9 cellular contexts compared by ENCODE assay signal in the genomic region with DNA sequence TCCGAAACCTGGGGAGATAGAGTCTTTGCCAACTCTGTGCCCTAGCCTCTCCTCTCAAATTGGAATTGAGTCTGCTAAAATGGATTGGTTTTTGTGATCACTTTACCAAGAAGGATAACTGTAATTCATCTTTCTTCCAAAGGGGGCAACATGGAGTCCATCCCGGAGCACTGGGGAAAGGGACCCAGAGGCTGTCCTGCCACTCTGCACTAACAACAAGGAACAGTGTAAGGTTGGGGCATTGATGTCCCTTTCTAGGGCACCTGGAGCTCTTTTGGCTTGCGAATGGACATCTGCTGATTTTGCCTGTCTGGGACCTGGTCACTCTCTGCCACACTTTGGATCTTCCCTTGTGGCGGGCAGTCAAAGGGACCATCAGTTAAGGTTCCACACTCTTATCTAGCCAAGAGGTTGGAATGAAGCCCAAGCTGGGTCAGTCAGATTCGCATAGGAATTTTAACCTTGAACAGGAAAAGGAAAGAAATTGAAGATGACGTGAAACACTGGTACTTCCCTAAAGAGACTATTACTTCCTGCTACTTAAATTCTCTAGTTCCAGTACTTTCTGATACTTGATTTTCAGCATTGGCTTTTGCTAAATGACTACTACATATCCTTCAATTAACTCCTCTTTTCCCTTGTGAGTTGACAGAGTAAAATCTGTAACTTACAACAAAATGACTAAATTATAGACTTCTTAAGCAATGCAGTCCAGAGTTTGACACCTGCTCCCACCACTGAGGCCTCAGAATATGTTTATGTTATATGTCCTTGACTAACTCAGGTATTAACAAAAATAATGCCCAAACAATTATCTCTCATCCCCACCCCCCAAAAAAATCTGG.
DNase-seq lines count a peak whose midpoint lies in the region; ATAC-seq and TF ChIP-seq lines count a peak whose summit lies in the region.
"Had no signal": no experiment of that assay in that cellular context is flagged by ENCODE, and none has a peak within 500 bp of the region (broad histone marks: within the 10 kb centered on the region; RNA-seq: fewer than 3 reads in every experiment).

No MANE protein-coding gene starts in this region.

- peaks cover 14% of the 10 kb centered on the region for H3K9me3 Mint-ChIP-seq in activated CD4-positive, alpha-beta T cell treated with anti-CD3 and anti-CD28 coated beads, Interleukin-2, amount 10 ng/mL, durations not matched to agents 24 days and 14 days
- H3K9me3 Mint-ChIP-seq in stimulated activated memory B cell treated with anti-CD40 and anti-IgM and Interleukin-4, amounts not matched to agents 10 μg/mL and 1 μg/mL and 100 μg/mL, for 72 hours, result peaks cover 3% of the 10 kb centered on the region

- H3K4me1 Mint-ChIP-seq in activated CD4-positive, alpha-beta T cell treated with anti-CD3 and anti-CD28 coated beads, Interleukin-2, amount 10 ng/mL, durations not matched to agents 24 days and 14 days, result peaks cover 35% of the 10 kb centered on the region
- H3K4me1 Mint-ChIP-seq in stimulated activated memory B cell treated with anti-CD40 and anti-IgM and Interleukin-4, amounts not matched to agents 10 μg/mL and 1 μg/mL and 100 μg/mL, for 72 hours, result peaks cover 29% of the 10 kb centered on the region

- ATAC-seq in stimulated activated memory B cell treated with anti-CD40 and anti-IgM and Interleukin-4, amounts not matched to agents 10 μg/mL and 1 μg/mL and 100 μg/mL, for 72 hours, result no peak
- ATAC-seq in GM19397 (IDR thresholded peaks at IDR 0.05; ENCODE audit: unreplicated experiment), result no peak

- H3K4me3 Mint-ChIP-seq in activated CD4-positive, alpha-beta T cell treated with anti-CD3 and anti-CD28 coated beads, Interleukin-2, amount 10 ng/mL, durations not matched to agents 24 days and 14 days, result no peak overlapping the region
- H3K4me3 Mint-ChIP-seq in stimulated activated memory B cell treated with anti-CD40 and anti-IgM and Interleukin-4, amounts not matched to agents 10 μg/mL and 1 μg/mL and 100 μg/mL, for 72 hours, result no peak overlapping the region

- intact Hi-C loops in activated CD4-positive, alpha-beta T cell treated with anti-CD3 and anti-CD28 coated beads, Interleukin-2, amount 10 ng/mL, durations not matched to agents 24 days and 14 days (cut with micrococcal nuclease), result loop anchor here (1.0 kb wide), 1 partner anchor 9 kb away; no protein-coding TSS in a partner anchor

- no peak for TF ChIP-seq POLR2A in erythroblast (IDR thresholded peaks at IDR 0.05; ENCODE audit: low read length)

- no peaks in the 10 kb centered on the region for H3K27me3 Mint-ChIP-seq in activated CD4-positive, alpha-beta T cell treated with anti-CD3 and anti-CD28 coated beads, Interleukin-2, amount 10 ng/mL, durations not matched to agents 24 days and 14 days
- H3K27me3 Mint-ChIP-seq in stimulated activated memory B cell treated with anti-CD40 and anti-IgM and Interleukin-4, amounts not matched to agents 10 μg/mL and 1 μg/mL and 100 μg/mL, for 72 hours, result no peaks in the 10 kb centered on the region

- no peaks in the 10 kb centered on the region for H3K36me3 Mint-ChIP-seq in activated CD4-positive, alpha-beta T cell treated with anti-CD3 and anti-CD28 coated beads, Interleukin-2, amount 10 ng/mL, durations not matched to agents 24 days and 14 days (ENCODE audit: low read depth)
- peaks cover 8% of the 10 kb centered on the region for H3K36me3 Mint-ChIP-seq in stimulated activated memory B cell treated with anti-CD40 and anti-IgM and Interleukin-4, amounts not matched to agents 10 μg/mL and 1 μg/mL and 100 μg/mL, for 72 hours

- peak overlapping the region; percentile 56 for H3K27ac Mint-ChIP-seq in activated CD4-positive, alpha-beta T cell treated with anti-CD3 and anti-CD28 coated beads, Interleukin-2, amount 10 ng/mL, durations not matched to agents 24 days and 14 days
- H3K27ac Mint-ChIP-seq in stimulated activated memory B cell treated with anti-CD40 and anti-IgM and Interleukin-4, amounts not matched to agents 10 μg/mL and 1 μg/mL and 100 μg/mL, for 72 hours, result peak overlapping the region; percentile 71

- peak; percentile 60 for DNase-seq in activated CD4-positive, alpha-beta T cell treated with anti-CD3 and anti-CD28 coated beads, Interleukin-2, amount 10 ng/mL, durations not matched to agents 24 days and 14 days
- no peak for DNase-seq in activated CD4-positive, alpha-beta T cell treated with anti-CD3 and anti-CD28 coated beads for 48 hours
- DNase-seq in NCI-H2227 treated with DMSO at 0.1 percent for 48 hours (lab: John Stamatoyannopoulos, UW), result peak; percentile 35
- DNase-seq in erythroblast (lab: John Stamatoyannopoulos, UW), result peak; percentile 38 to 59
- no peak for DNase-seq in NCI-H187 (lab: John Stamatoyannopoulos, UW)
- DNase-seq in cerebellar cortex (ENCODE audit: low spot score), result no peak
- DNase-seq: naive B cell had no signal

Comparison
In these comparisons a context has a peak if more than half of its experiments do, and no peak if none do; other contexts are left out.
1. DNase-seq: peak in activated CD4-positive, alpha-beta T cell treated with anti-CD3 and anti-CD28 coated beads, Interleukin-2, amount 10 ng/mL, durations not matched to agents 24 days and 14 days (single experiment), NCI-H2227 treated with DMSO at 0.1 percent for 48 hours (single experiment) and erythroblast (2 of 2); none in activated CD4-positive, alpha-beta T cell treated with anti-CD3 and anti-CD28 coated beads for 48 hours (single experiment), NCI-H187 (0 of 2) and cerebellar cortex (single experiment).